In genomic region chr1:226882187-226882586, GRCh38 we compare ENCODE assay signal across 9 cellular contexts. TPM values are rescaled to one million over a fixed set of nuclear protein-coding genes. Genes with fewer than 3 reads are reported as not detected.
DNase-seq lines count a peak whose midpoint lies in the region; ATAC-seq, FAIRE-seq and TF ChIP-seq lines count a peak whose summit lies in the region.
"Had no signal": no experiment of that assay in that cellular context is flagged by ENCODE, and none has a peak within 500 bp of the region (broad histone marks: within the 10 kb centered on the region; RNA-seq: fewer than 3 reads in every experiment).

No MANE protein-coding gene starts in this region.

- POLR2A ChIA-PET in K562 (lab: Yijun Ruan, JAX) = interaction anchor here (0.7 to 1.3 kb wide), 4 partner anchors 8 to 114 kb away, joined by 3 to 4 read pairs (median 4); no protein-coding TSS in a partner anchor

- no peak overlapping the region for H3K27ac ChIP-seq in K562 (ENCODE audit: extremely low read depth, low read depth, low read length)
- peak overlapping the region; percentile 28 to 74 for H3K27ac ChIP-seq in ovary

- no peak for TF ChIP-seq RAD21 in K562 (CRISPR knock-in tag; conservative IDR thresholded peaks at IDR 0.05 in 1 of 2, IDR thresholded peaks at IDR 0.05 in 1 of 2)

- no peak overlapping the region for H3K4me2 ChIP-seq in K562 (ENCODE audit: insufficient read depth, low read length)

- TF ChIP-seq CTCF in K562 (IDR thresholded peaks at IDR 0.05 in 2 of 3, conservative IDR thresholded peaks at IDR 0.05 in 1 of 3; ENCODE audit: insufficient read depth in 2 of 3, low read depth in 1 of 3, low read length in 3 of 3) (no peak), ovary (IDR thresholded peaks at IDR 0.05) (no peak), GM13976 (IDR thresholded peaks at IDR 0.05; ENCODE audit: borderline replicate concordance, control extremely low read depth, extremely low read depth, insufficient read depth, missing control alignments) (no peak)

- peak; percentile 1 for ATAC-seq in GM18868 (IDR thresholded peaks at IDR 0.05; ENCODE audit: unreplicated experiment)
- ATAC-seq in HG03175 (IDR thresholded peaks at IDR 0.05; ENCODE audit: unreplicated experiment) = peak; percentile 9
- no peak for ATAC-seq in K562
- ATAC-seq: Panc1 had no signal

- 39% methylated on average over 5 of the region's 5 CpGs for WGBS in K562 (ENCODE audit: insufficient coverage, low coverage, missing lambda C conversion rate)
- 41 to 43% (median 42%) methylated on average over 5 of the region's 5 CpGs for WGBS in ovary, 3 donors

- no peaks in the 10 kb centered on the region for H3K79me2 ChIP-seq in K562 (ENCODE audit: control insufficient read depth, insufficient read depth, low read length)

- no peaks in the 10 kb centered on the region for H3K9me3 ChIP-seq in K562 (replicated peaks; ENCODE audit: control insufficient read depth, insufficient read depth, low read depth, low read length)
- no peaks in the 10 kb centered on the region for H3K9me3 ChIP-seq in ovary

- 0 out of 2 replicates have a peak, but pooled peaks cover 4% of the 10 kb centered on the region for H4K20me1 ChIP-seq in K562 (replicated peaks; ENCODE audit: control insufficient read depth, insufficient read depth, low read length)

- TF ChIP-seq POLR2A in K562 (conservative IDR thresholded peaks at IDR 0.05) (no peak), ovary (IDR thresholded peaks at IDR 0.05) (no peak)

- H3K9ac ChIP-seq in K562 (ENCODE audit: insufficient read depth in 1 of 2, low read depth in 2 of 2, low read length in 2 of 2) = no peak overlapping the region

- no peak for TF ChIP-seq EP300 in K562 (IDR thresholded peaks at IDR 0.05; ENCODE audit: low read length)
- TF ChIP-seq EP300 in ovary (IDR thresholded peaks at IDR 0.05) = no peak

- no peak for FAIRE-seq in K562 (lab: Jason Lieb, UNC)
- FAIRE-seq in GM19239 (lab: Jason Lieb, UNC) = no peak

- no peaks in the 10 kb centered on the region for H3K27me3 ChIP-seq in K562 (ENCODE audit: control insufficient read depth in 2 of 2, insufficient read depth in 2 of 2, low read length in 2 of 2)
- no peaks in the 10 kb centered on the region for H3K27me3 ChIP-seq in ovary

- intact Hi-C loops in K562 (cut with micrococcal nuclease) = no loop called here
- intact Hi-C loops in ovary (cut with DNase I) = no loop called here

- DNase-seq in K562 (ENCODE audit: extremely low read depth in 1 of 4, low spot score in 3 of 4) (no peak), ovary (no peak), GM19239 (ENCODE audit: insufficient read length, low spot score) (no peak), GM13976 (ENCODE audit: low spot score) (no peak), globus pallidus (ENCODE audit: low spot score) (no peak), superior temporal gyrus (ENCODE audit: extremely low spot score) (no peak)

- CTCF ChIA-PET in K562 (lab: Yijun Ruan, JAX; ENCODE audit: low intra/inter-chr PET ratio) = no interaction called here

- BruUV-seq in K562 (replicated peaks; lab: Mats Ljungman, UMichigan) = no TSS peak

- no peaks in the 10 kb centered on the region for H3K4me1 ChIP-seq in K562 (replicated peaks in 1 of 2; ENCODE audit: control insufficient read depth in 2 of 2, insufficient read depth in 2 of 2, low read length in 2 of 2)
- peaks cover 6% of the 10 kb centered on the region for H3K4me1 ChIP-seq in ovary (ENCODE audit: insufficient read depth)

- H3K9me1 ChIP-seq in K562 (ENCODE audit: control insufficient read depth, insufficient read depth, low read length) = peaks cover 6% of the 10 kb centered on the region

- no peak overlapping the region for H2AFZ ChIP-seq in K562 (ENCODE audit: low read depth, low read length)

- in situ Hi-C loops in K562 (cut with MboI) = no loop called here
- in situ Hi-C loops in GM13976 (cut with MboI; ENCODE audit: low sequenced_read_pairs, unreplicated experiment) = no loop called here

- H3K36me3 ChIP-seq in K562 (ENCODE audit: control insufficient read depth, insufficient read depth, low read length) = peaks cover 35% of the 10 kb centered on the region; the same call in 2 of the 3 replicates
- no peaks in the 10 kb centered on the region for H3K36me3 ChIP-seq in ovary

- H3K4me3 ChIP-seq in K562 (no peak overlapping the region), ovary (peak overlapping the region; percentile 17)

RNA-seq across cellular contexts. Expression of gene PSEN2, which starts 11.8 kb away (rescaled TPM):
- total RNA-seq in K562 (2011; cell fraction: chromatin; rRNA removed; ENCODE audit: low replicate concordance) = 26.0 and 76.1 TPM in 2 replicates
- 54.9 and 66.9 TPM in 2 replicates for total RNA-seq in K562 (2011; cell fraction: nucleolus; rRNA removed)
- total RNA-seq in K562 (2011; cell fraction: nucleoplasm; rRNA removed) = 40.9 and 48.3 TPM in 2 replicates
- total RNA-seq in K562 (2014; rRNA removed) = 21.3 and 23.7 TPM in 2 replicates
- 9.2 and 10.9 TPM in 2 replicates for total RNA-seq in K562 (2014; rRNA removed; fragmentation: Illumina TruSeq; extraction: Trizol)
- total RNA-seq in K562 (2015; rRNA removed; fragmentation: Illumina TruSeq; extraction: Trizol) = 15.1 and 15.2 TPM in 2 replicates
- total RNA-seq in K562 (2021) = 19.7 and 21.5 TPM in 2 replicates
- polyA plus RNA-seq in K562 (2011; rRNA removed) = 12.1 and 12.9 TPM in 2 replicates
- polyA plus RNA-seq in K562 (2011; cell fraction: cytosol; rRNA removed) = 13.0 and 21.6 TPM in 2 replicates
- polyA plus RNA-seq in K562 (2011; cell fraction: nucleus; rRNA removed) = 25.4 and 41.4 TPM in 2 replicates
- 15.3 and 17.8 TPM in 2 replicates for polyA plus RNA-seq in K562 (2012)
- 13.7 and 15.4 TPM in 2 replicates for polyA plus RNA-seq in K562 (2014; fragmentation: Illumina TruSeq; extraction: Trizol)
- 1 to 10 TPM; 2.3 to 3.3 TPM for polyA plus RNA-seq in K562 (2014; fragmentation: Nextera tagmentation; extraction: Ambion mirVana)
- 18.0 and 20.9 TPM in 2 replicates for polyA plus RNA-seq in K562 (2014; rRNA removed)
- 14.2 and 24.8 TPM in 2 replicates for polyA minus RNA-seq in K562 (2011; rRNA and poly(A)+ RNA removed)
- 6.5 and 10.5 TPM in 2 replicates for polyA minus RNA-seq in K562 (2011; cell fraction: cytosol; rRNA and poly(A)+ RNA removed)
- 16.0 and 20.1 TPM in 2 replicates for polyA minus RNA-seq in K562 (2011; cell fraction: nucleus; rRNA and poly(A)+ RNA removed)
- 10 to 100 TPM; 19.4 to 37.0 (median 27.1) TPM for total RNA-seq in ovary
- 10 to 100 TPM; 17.8 to 20.1 TPM for polyA plus RNA-seq in ovary

RNA-seq across cellular contexts. Expression of gene COQ8A, which starts 57.9 kb away (rescaled TPM):
- 36.8 and 53.6 TPM in 2 replicates for total RNA-seq in K562 (2011; cell fraction: chromatin; rRNA removed; ENCODE audit: low replicate concordance)
- 34.5 and 34.7 TPM in 2 replicates for total RNA-seq in K562 (2011; cell fraction: nucleolus; rRNA removed)
- 35.6 and 48.2 TPM in 2 replicates for total RNA-seq in K562 (2011; cell fraction: nucleoplasm; rRNA removed)
- 40.1 and 45.0 TPM in 2 replicates for total RNA-seq in K562 (2014; rRNA removed)
- 18.4 and 18.6 TPM in 2 replicates for total RNA-seq in K562 (2014; rRNA removed; fragmentation: Illumina TruSeq; extraction: Trizol)
- total RNA-seq in K562 (2015; rRNA removed; fragmentation: Illumina TruSeq; extraction: Trizol) = 20.5 and 20.7 TPM in 2 replicates
- 44.3 and 54.3 TPM in 2 replicates for total RNA-seq in K562 (2021)
- 38.4 and 40.1 TPM in 2 replicates for polyA plus RNA-seq in K562 (2011; rRNA removed)
- polyA plus RNA-seq in K562 (2011; cell fraction: cytosol; rRNA removed) = 36.3 and 44.9 TPM in 2 replicates
- 78.8 and 89.1 TPM in 2 replicates for polyA plus RNA-seq in K562 (2011; cell fraction: nucleus; rRNA removed)
- 27.1 and 42.6 TPM in 2 replicates for polyA plus RNA-seq in K562 (2012)
- 32.4 and 42.5 TPM in 2 replicates for polyA plus RNA-seq in K562 (2014; fragmentation: Illumina TruSeq; extraction: Trizol)
- 1 to 10 TPM; 2.6 to 4.1 TPM for polyA plus RNA-seq in K562 (2014; fragmentation: Nextera tagmentation; extraction: Ambion mirVana)
- 38.0 and 45.7 TPM in 2 replicates for polyA plus RNA-seq in K562 (2014; rRNA removed)
- 18.9 and 22.0 TPM in 2 replicates for polyA minus RNA-seq in K562 (2011; rRNA and poly(A)+ RNA removed)
- polyA minus RNA-seq in K562 (2011; cell fraction: cytosol; rRNA and poly(A)+ RNA removed) = 18.2 and 22.0 TPM in 2 replicates
- 18.6 and 21.1 TPM in 2 replicates for polyA minus RNA-seq in K562 (2011; cell fraction: nucleus; rRNA and poly(A)+ RNA removed)
- total RNA-seq in ovary = 100 to 1,000 TPM in 1 of 7 donors, 10 to 100 TPM in 6; 37.4 to 101 (median 71.2) TPM
- polyA plus RNA-seq in ovary = 10 to 100 TPM; 37.5 to 59.9 TPM
